23 cellular contexts compared by ENCODE assay signal in genomic region chr21:26377111-26377694, GRCh38.
"Had no signal": no experiment of that assay in that cellular context is flagged by ENCODE, and none has a peak within 500 bp of the region (broad histone marks: within the 10 kb centered on the region; RNA-seq: fewer than 3 reads in every experiment).

No MANE protein-coding gene starts in this region.

- H3K27me3 ChIP-seq: adrenal gland, SJSA1 had no signal

- H3K27ac ChIP-seq: adrenal gland, SJSA1 had no signal

- H3K9me3 ChIP-seq: adrenal gland, SJSA1 had no signal

- DNase-seq: activated CD4-positive, alpha-beta T cell treated with anti-CD3 and anti-CD28 coated beads for 4 hours; activated CD8-positive, alpha-beta memory T cell treated with anti-CD3 and anti-CD28 coated beads, Interleukin-2, amount 50 U/mL, for 4 hours; activated CD8-positive, alpha-beta T cell treated with anti-CD3 and anti-CD28 coated beads for 36 hours; activated gamma-delta T cell treated with Interleukin-2 at 50 U/mL for 16 hours; activated naive CD4-positive, alpha-beta T cell treated with anti-CD3 and anti-CD28 coated beads, Interleukin-2, amount 10 ng/mL, durations not matched to agents 7 days and 5 days; activated naive CD8-positive, alpha-beta T cell treated with anti-CD3 and anti-CD28 coated beads for 36 hours; activated T-cell treated with anti-CD3 and anti-CD28 coated beads, Interleukin-2, amount 50 U/mL, for 72 hours; adrenal gland; anterior cingulate cortex; caudate nucleus; Kasumi-1; NCI-H1092; NCI-H1417; NCI-H1694; NCI-H2029; NCI-H2107; NCI-H2171 treated with DMSO at 0.1 percent for 48 hours; NCI-H226; NCI-H526; NCI-H774; RPMI8226; SHP77 had no signal

- H3K4me3 ChIP-seq: adrenal gland, SJSA1 had no signal

- H3K4me1 ChIP-seq: adrenal gland, SJSA1 had no signal

- H3K36me3 ChIP-seq: adrenal gland, SJSA1 had no signal
